ENCODE assay signal across 34 cellular contexts in genomic region chr19:44232867-44233266, GRCh38. TPM values are rescaled to one million over a fixed set of nuclear protein-coding genes. Genes with fewer than 3 reads are reported as not detected.
DNase-seq lines count a peak whose midpoint lies in the region; ATAC-seq and TF ChIP-seq lines count a peak whose summit lies in the region.
"Had no signal": no experiment of that assay in that cellular context is flagged by ENCODE, and none has a peak within 500 bp of the region (broad histone marks: within the 10 kb centered on the region; RNA-seq: fewer than 3 reads in every experiment).

No MANE protein-coding gene starts in this region.

- CTCF ChIA-PET in HEK293 (lab: Yijun Ruan, JAX), result interaction anchor here (0.5 to 1.0 kb wide), 3 partner anchors 14 to 1666 kb away, joined by 3 to 5 read pairs (median 4); no protein-coding TSS in a partner anchor
- CTCF ChIA-PET in activated CD8-positive, alpha-beta memory T cell treated with anti-CD3 and anti-CD28 coated beads, Interleukin-2, amount 10 ng/mL, durations not matched to agents 7 days and 5 days (lab: Charles Lee), result no interaction called here

- no peak for DNase-seq in right lobe of liver
- no peak for DNase-seq in activated CD8-positive, alpha-beta memory T cell treated with anti-CD3 and anti-CD28 coated beads, Interleukin-2, amount 10 ng/mL, durations not matched to agents 7 days and 5 days
- no peak for DNase-seq in omental fat pad (ENCODE audit: low spot score)
- DNase-seq: 8988T; ACHN; AML-193; BE2C; C1 segment of cervical spinal cord; Caco-2; Calu3; CD4-positive, alpha-beta memory T cell; CD4-positive, alpha-beta T cell; CD4-positive, CD25-positive, alpha-beta regulatory T cell; CD8-positive, alpha-beta memory T cell; CD8-positive, alpha-beta T cell; COR-L47; DMS 273 treated with DMSO at 0.1 percent for 48 hours; DMS153; DMS53; DMS79; DMS79 treated with DMSO at 0.1 percent for 48 hours; DND-41; EL had no signal

- no peak overlapping the region for H3K27ac ChIP-seq in liver (ENCODE audit: low read depth in 1 of 2, low read length in 2 of 2)
- no peak overlapping the region for H3K27ac ChIP-seq in right lobe of liver
- H3K27ac ChIP-seq in HEK293 (ENCODE audit: extremely low read depth, low read depth, low read length), result no peak overlapping the region
- no peak overlapping the region for H3K27ac ChIP-seq in subcutaneous abdominal adipose tissue (ENCODE audit: low read depth, low read length)
- H3K27ac ChIP-seq: 22Rv1; A549; BLaER1; BLaER1 treated with 17β-estradiol and CSF1 and Interleukin-3, amounts not matched to agents 10 nM and 100 nM; C4-2B had no signal

- TF ChIP-seq CTCF in liver (IDR thresholded peaks at IDR 0.05; ENCODE audit: low read depth, low read length, missing input control) (no peak), right lobe of liver (IDR thresholded peaks at IDR 0.05) (no peak), HEK293 (tag by site-specific recombination; IDR thresholded peaks at IDR 0.05) (no peak), omental fat pad (IDR thresholded peaks at IDR 0.05) (no peak)

- H3K36me3 Mint-ChIP-seq in activated CD8-positive, alpha-beta memory T cell treated with anti-CD3 and anti-CD28 coated beads, Interleukin-2, amount 10 ng/mL, durations not matched to agents 7 days and 5 days, result peaks cover 95% of the 10 kb centered on the region

- POLR2A ChIA-PET in HEK293 (lab: Yijun Ruan, JAX), result interaction anchor here (2.6 kb wide), 1 partner anchor 20 kb away, joined by 14 read pairs; the partner anchor contains the start of gene ZNF227

- H3K36me3 ChIP-seq in liver (ENCODE audit: control insufficient read depth in 4 of 4, insufficient read depth in 3 of 4, low read depth in 1 of 4, low read length in 3 of 4) (peaks cover 55 to 85% (median 77%) of the 10 kb centered on the region in 4 donors), right lobe of liver (peaks cover 9 to 84% (median 37%) of the 10 kb centered on the region in 4 donors), HEK293 (ENCODE audit: control insufficient read depth in 2 of 2, insufficient read depth in 1 of 2, low read length in 2 of 2) (peaks cover 88 to 100% of the 10 kb centered on the region in 2 experiments), subcutaneous abdominal adipose tissue (ENCODE audit: control insufficient read depth in 5 of 5, insufficient read depth in 5 of 5, low read length in 5 of 5) (peaks cover 66 to 88% (median 86%) of the 10 kb centered on the region in 5 donors)

- H3K9me3 Mint-ChIP-seq in activated CD8-positive, alpha-beta memory T cell treated with anti-CD3 and anti-CD28 coated beads, Interleukin-2, amount 10 ng/mL, durations not matched to agents 7 days and 5 days (ENCODE audit: low read depth), result peaks cover 41% of the 10 kb centered on the region

- TF ChIP-seq RAD21 in liver (IDR thresholded peaks at IDR 0.05), result no peak

- H3K9me3 ChIP-seq in liver (ENCODE audit: control insufficient read depth in 4 of 4, low read length in 3 of 4) (peaks cover 44 to 80% (median 62%) of the 10 kb centered on the region in 4 donors), right lobe of liver (peaks cover 0 to 26% (median 5%) of the 10 kb centered on the region in 4 donors), HEK293 (ENCODE audit: control insufficient read depth, insufficient read depth, low read depth, low read length) (peaks cover 53% of the 10 kb centered on the region), subcutaneous abdominal adipose tissue (ENCODE audit: control insufficient read depth in 5 of 5, low read length in 5 of 5) (peaks cover 61 to 91% (median 78%) of the 10 kb centered on the region in 5 donors)
- H3K9me3 ChIP-seq: BE2C, Caco-2 had no signal

- TF ChIP-seq POLR2A in right lobe of liver (IDR thresholded peaks at IDR 0.05), result no peak

- no peak overlapping the region for H3K9ac ChIP-seq in liver (ENCODE audit: low read depth in 1 of 2, low read length in 2 of 2)
- H3K9ac ChIP-seq in subcutaneous abdominal adipose tissue (ENCODE audit: low read length in 5 of 5), result no peak overlapping the region
- H3K9ac ChIP-seq: BLaER1; BLaER1 treated with 17β-estradiol and CSF1 and Interleukin-3, amounts not matched to agents 10 nM and 100 nM had no signal

- 98% methylated on average over 3 of the region's 3 CpGs for WGBS in liver
- 100% methylated on average over 1 of the region's 3 CpGs for WGBS in right lobe of liver (ENCODE audit: insufficient coverage, low coverage, low lambda C conversion rate, missing lambda C conversion rate)

- no peaks in the 10 kb centered on the region for H3K27me3 Mint-ChIP-seq in activated CD8-positive, alpha-beta memory T cell treated with anti-CD3 and anti-CD28 coated beads, Interleukin-2, amount 10 ng/mL, durations not matched to agents 7 days and 5 days
- H3K27me3 Mint-ChIP-seq: B cell; CD4-positive, alpha-beta memory T cell; CD4-positive, alpha-beta T cell; CD4-positive, CD25-positive, alpha-beta regulatory T cell had no signal

- intact Hi-C loops in right lobe of liver (cut with DNase I), result no loop called here

- H3K4me3 ChIP-seq in liver (ENCODE audit: low read depth in 1 of 3, low read length in 3 of 3) (peak overlapping the region in 2 of 3 donors; percentile 39 to 61), right lobe of liver (no peak overlapping the region), HEK293 (ENCODE audit: low read depth, low read length) (no peak overlapping the region), subcutaneous abdominal adipose tissue (ENCODE audit: low read depth in 1 of 5, low read length in 5 of 5) (peak overlapping the region in 4 of 5 donors; percentile 1 to 35 (median 13))
- H3K4me3 ChIP-seq: A549; BLaER1; BLaER1 treated with 17β-estradiol and CSF1 and Interleukin-3, amounts not matched to agents 10 nM and 100 nM had no signal

- H3K4me3 Mint-ChIP-seq in activated CD8-positive, alpha-beta memory T cell treated with anti-CD3 and anti-CD28 coated beads, Interleukin-2, amount 10 ng/mL, durations not matched to agents 7 days and 5 days, result no peak overlapping the region
- H3K4me3 Mint-ChIP-seq: B cell; CD14-positive monocyte; CD4-positive, alpha-beta T cell; CD4-positive, CD25-positive, alpha-beta regulatory T cell; CD8-positive, alpha-beta memory T cell; CD8-positive, alpha-beta T cell had no signal

- ATAC-seq in right lobe of liver, result no peak
- ATAC-seq in activated CD8-positive, alpha-beta memory T cell treated with anti-CD3 and anti-CD28 coated beads, Interleukin-2, amount 10 ng/mL, durations not matched to agents 7 days and 5 days, result no peak
- ATAC-seq in omental fat pad (ENCODE audit: low FRiP score), result no peak
- ATAC-seq: A549; CD8-positive, alpha-beta T cell had no signal

- H3K4me1 ChIP-seq in liver (ENCODE audit: control insufficient read depth in 4 of 4, insufficient read depth in 4 of 4, low read length in 3 of 4), result no peaks in the 10 kb centered on the region
- no peaks in the 10 kb centered on the region for H3K4me1 ChIP-seq in right lobe of liver
- no peaks in the 10 kb centered on the region for H3K4me1 ChIP-seq in HEK293 (ENCODE audit: control insufficient read depth, insufficient read depth, low read length)
- H3K4me1 ChIP-seq in subcutaneous abdominal adipose tissue (ENCODE audit: control insufficient read depth in 5 of 5, insufficient read depth in 5 of 5, low read length in 5 of 5), result no peaks in the 10 kb centered on the region
- H3K4me1 ChIP-seq: A549, BE2C, Caco-2 had no signal

- no peaks in the 10 kb centered on the region for H3K27me3 ChIP-seq in liver (ENCODE audit: control insufficient read depth in 4 of 4, insufficient read depth in 4 of 4, low read length in 3 of 4)
- H3K27me3 ChIP-seq in right lobe of liver, result no peaks in the 10 kb centered on the region
- no peaks in the 10 kb centered on the region for H3K27me3 ChIP-seq in subcutaneous abdominal adipose tissue (ENCODE audit: control insufficient read depth in 5 of 5, insufficient read depth in 4 of 5, low read length in 5 of 5)
- H3K27me3 ChIP-seq: BE2C; BLaER1; BLaER1 treated with 17β-estradiol and CSF1 and Interleukin-3, amounts not matched to agents 10 nM and 100 nM had no signal

- H3K4me1 Mint-ChIP-seq in activated CD8-positive, alpha-beta memory T cell treated with anti-CD3 and anti-CD28 coated beads, Interleukin-2, amount 10 ng/mL, durations not matched to agents 7 days and 5 days, result no peaks in the 10 kb centered on the region
- H3K4me1 Mint-ChIP-seq: B cell; CD14-positive monocyte; CD4-positive, alpha-beta memory T cell; CD8-positive, alpha-beta memory T cell had no signal

- H3K27ac Mint-ChIP-seq in activated CD8-positive, alpha-beta memory T cell treated with anti-CD3 and anti-CD28 coated beads, Interleukin-2, amount 10 ng/mL, durations not matched to agents 7 days and 5 days, result no peak overlapping the region
- H3K27ac Mint-ChIP-seq: B cell; CD14-positive monocyte; CD4-positive, alpha-beta memory T cell; CD4-positive, alpha-beta T cell; CD4-positive, CD25-positive, alpha-beta regulatory T cell; CD8-positive, alpha-beta memory T cell; CD8-positive, alpha-beta T cell had no signal

TF ChIP-seq in liver, 16 proteins besides CTCF, POLR2A, EP300 and RAD21:
- TF ChIP-seq HNF4G (IDR thresholded peaks at IDR 0.05), result no peak
- TF ChIP-seq JUND (IDR thresholded peaks at IDR 0.05), result no peak
- no peak for TF ChIP-seq YY1 (IDR thresholded peaks at IDR 0.05)
- no peak for TF ChIP-seq EGR1 (IDR thresholded peaks at IDR 0.05; ENCODE audit: low read depth in 2 of 2)
- TF ChIP-seq FOXA2 (IDR thresholded peaks at IDR 0.05), result no peak
- TF ChIP-seq TAF1 (conservative IDR thresholded peaks at IDR 0.05), result no peak

TF ChIP-seq in HEK293, 187 proteins besides CTCF, POLR2A, EP300 and RAD21 (continues in another document):
- TF ChIP-seq GLI2 (tag by site-specific recombination; IDR thresholded peaks at IDR 0.05; ENCODE audit: borderline replicate concordance, low read depth), result no peak

RNA-seq across cellular contexts. Expression of gene ZNF227, which starts 20.5 kb away (rescaled TPM):
- total RNA-seq in liver (10 to 100 TPM in 1 of 2 donors, 1 to 10 TPM in 1; 8.8 to 10.9 TPM), right lobe of liver (1 to 10 TPM; 4.5 to 8.5 (median 6.8) TPM), omental fat pad (10 to 100 TPM in 2 of 4 donors, 1 to 10 TPM in 2; 6.6 to 17.7 (median 10.8) TPM)
- polyA plus RNA-seq in liver, result 1 to 10 TPM; 3.3 to 3.4 TPM
- total RNA-seq in activated CD8-positive, alpha-beta memory T cell treated with anti-CD3 and anti-CD28 coated beads, Interleukin-2, amount 10 ng/mL, durations not matched to agents 7 days and 5 days, result 10 to 100 TPM; 28.6 to 29.4 TPM

RNA-seq across cellular contexts. Expression of gene ZNF233, which starts 26.8 kb away (rescaled TPM):
- 1 to 10 TPM in 1 of 2 donors, under 1 TPM in 1; 0.17 to 1.6 TPM for total RNA-seq in liver
- polyA plus RNA-seq in liver, result under 1 TPM in 1 of 2 donors, not detected in 1; 0.94 TPM
- total RNA-seq in right lobe of liver, result not detected
- under 1 TPM; 0.23 to 0.91 TPM for total RNA-seq in activated CD8-positive, alpha-beta memory T cell treated with anti-CD3 and anti-CD28 coated beads, Interleukin-2, amount 10 ng/mL, durations not matched to agents 7 days and 5 days
- total RNA-seq in omental fat pad, result 1 to 10 TPM in 1 of 4 donors, under 1 TPM in 3; 0.19 to 1.1 (median 0.35) TPM
- total RNA-seq: A172; CD8-positive, alpha-beta T cell had no signal

Comparison
In these comparisons a context has a peak if more than half of its experiments do, and no peak if none do; other contexts are left out.
1. H3K4me3 ChIP-seq: peak in liver (2 of 3) and subcutaneous abdominal adipose tissue (4 of 5); none in right lobe of liver (0 of 3) and HEK293 (single experiment).